In the genomic region with DNA sequence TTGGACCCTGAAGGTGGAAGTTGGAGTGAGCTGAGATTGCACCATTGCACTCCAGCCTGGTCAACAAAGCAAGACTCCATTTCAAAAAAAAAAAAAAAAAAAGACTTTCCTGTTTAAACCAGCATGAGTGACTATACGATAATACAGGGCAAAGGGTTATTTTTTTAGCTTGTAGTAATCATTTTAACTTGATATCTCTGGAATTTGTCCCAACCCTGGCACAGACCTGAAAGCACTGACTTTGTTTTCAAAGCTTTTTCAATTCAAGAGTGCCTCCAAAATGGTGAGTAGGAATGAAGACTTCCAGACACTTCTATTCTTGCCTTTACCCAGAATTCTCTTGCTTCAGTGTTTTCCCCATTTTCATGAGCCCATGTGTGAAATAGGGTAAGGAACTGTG, we compare ENCODE assay signal across 22 cellular contexts. TPM values are rescaled to one million over a fixed set of nuclear protein-coding genes. Genes with fewer than 3 reads are reported as not detected.
DNase-seq lines count a peak whose midpoint lies in the region; ATAC-seq, FAIRE-seq and TF ChIP-seq lines count a peak whose summit lies in the region.
"Had no signal": no experiment of that assay in that cellular context is flagged by ENCODE, and none has a peak within 500 bp of the region (broad histone marks: within the 10 kb centered on the region; RNA-seq: fewer than 3 reads in every experiment).

No MANE protein-coding gene starts in this region.

- CTCF ChIA-PET in MCF 10A (lab: Yijun Ruan, JAX), result interaction anchor here (0.6 kb wide), 1 partner anchor 10 kb away, joined by 4 read pairs; no protein-coding TSS in a partner anchor

- H3K27me3 ChIP-seq in breast epithelium (no peaks in the 10 kb centered on the region), astrocyte (ENCODE audit: insufficient read depth, low read length) (no peaks in the 10 kb centered on the region), thoracic aorta (replicated peaks; ENCODE audit: insufficient read depth) (no peaks in the 10 kb centered on the region)
- H3K27me3 ChIP-seq: BLaER1 had no signal

- no peak overlapping the region for H2AFZ ChIP-seq in astrocyte (ENCODE audit: low read depth, low read length)

- TF ChIP-seq CTCF in MCF 10A (IDR thresholded peaks at IDR 0.05; ENCODE audit: unreplicated experiment), result no peak
- no peak for TF ChIP-seq CTCF in breast epithelium (IDR thresholded peaks at IDR 0.05)
- no peak for TF ChIP-seq CTCF in astrocyte (IDR thresholded peaks at IDR 0.05; ENCODE audit: insufficient read depth, low read depth, low read length)
- TF ChIP-seq CTCF in thoracic aorta (IDR thresholded peaks at IDR 0.05), result no peak

- no peak overlapping the region for H3K9ac ChIP-seq in astrocyte (ENCODE audit: low read length)
- H3K9ac ChIP-seq: BLaER1 had no signal

- H3K36me3 ChIP-seq in breast epithelium (no peaks in the 10 kb centered on the region), astrocyte (ENCODE audit: insufficient read depth, low read length) (peaks cover 6% of the 10 kb centered on the region), thoracic aorta (no peaks in the 10 kb centered on the region)

- H3K4me1 ChIP-seq in breast epithelium (no peaks in the 10 kb centered on the region), astrocyte (ENCODE audit: insufficient read depth, low read length) (peaks cover 20% of the 10 kb centered on the region), thoracic aorta (ENCODE audit: control insufficient read depth in 1 of 2, low read depth in 2 of 2) (peaks cover 0 to 18% of the 10 kb centered on the region in 2 donors)
- H3K4me1 ChIP-seq: BLaER1 had no signal

- no TSS peak for BruUV-seq in MCF 10A (replicated peaks; lab: Mats Ljungman, UMichigan)

- no peaks in the 10 kb centered on the region for H4K20me1 ChIP-seq in astrocyte (ENCODE audit: insufficient read depth, low read length)

- H3K4me2 ChIP-seq in astrocyte (ENCODE audit: low read length), result no peak overlapping the region
- H3K4me2 ChIP-seq: BLaER1 had no signal

- intact Hi-C loops in MCF 10A (cut with micrococcal nuclease) (no loop called here), breast epithelium (cut with DNase I; ENCODE audit: low total_unique reads) (no loop called here)

- FAIRE-seq in astrocyte (lab: Jason Lieb, UNC), result no peak
- FAIRE-seq: GM12892, H1 had no signal

- H3K4me3 Mint-ChIP-seq in MCF 10A (ENCODE audit: unreplicated experiment) (no peak overlapping the region), astrocyte (ENCODE audit: unreplicated experiment) (no peak overlapping the region)
- H3K4me3 Mint-ChIP-seq: CD8-positive, alpha-beta memory T cell had no signal

- peaks cover 17% of the 10 kb centered on the region for H3K36me3 Mint-ChIP-seq in MCF 10A (ENCODE audit: insufficient read depth, unreplicated experiment)
- no peaks in the 10 kb centered on the region for H3K36me3 Mint-ChIP-seq in astrocyte (ENCODE audit: low read depth, unreplicated experiment)

- H3K27ac Mint-ChIP-seq in MCF 10A (ENCODE audit: low read depth, unreplicated experiment) (peak overlapping the region; percentile 44), astrocyte (ENCODE audit: unreplicated experiment) (peak overlapping the region; percentile 82)

- H3K4me3 ChIP-seq in breast epithelium (no peak overlapping the region), astrocyte (ENCODE audit: insufficient read depth, low read depth, low read length) (no peak overlapping the region), thoracic aorta (no peak overlapping the region)
- H3K4me3 ChIP-seq: BLaER1 had no signal

- no peak overlapping the region for H3K27ac ChIP-seq in breast epithelium
- no peak overlapping the region for H3K27ac ChIP-seq in astrocyte (ENCODE audit: low read depth, low read length)
- H3K27ac ChIP-seq in thoracic aorta, result peak overlapping the region; percentile 34
- H3K27ac ChIP-seq: BLaER1 had no signal

- H3K27me3 Mint-ChIP-seq in MCF 10A (ENCODE audit: insufficient read depth, unreplicated experiment) (no peaks in the 10 kb centered on the region), astrocyte (ENCODE audit: low read depth, unreplicated experiment) (no peaks in the 10 kb centered on the region)
- H3K27me3 Mint-ChIP-seq: CD8-positive, alpha-beta memory T cell had no signal

- no peaks in the 10 kb centered on the region for H3K9me3 Mint-ChIP-seq in MCF 10A (ENCODE audit: unreplicated experiment)
- peaks cover 2% of the 10 kb centered on the region for H3K9me3 Mint-ChIP-seq in astrocyte (ENCODE audit: unreplicated experiment)
- H3K9me3 Mint-ChIP-seq: CD8-positive, alpha-beta memory T cell had no signal

- POLR2A ChIA-PET in MCF 10A (lab: Yijun Ruan, JAX), result interaction anchor here (0.6 kb wide), 3 partner anchors 59 to 288 kb away, joined by 3 to 5 read pairs (median 3); no protein-coding TSS in a partner anchor

- H3K79me2 ChIP-seq in astrocyte (ENCODE audit: insufficient read depth, low read length), result no peaks in the 10 kb centered on the region

- no peak for ATAC-seq in thoracic aorta (ENCODE audit: insufficient number of reproducible peaks, low FRiP score, low read depth)
- ATAC-seq: PC-3 had no signal

- DNase-seq in MCF 10A (ENCODE audit: unreplicated experiment), result no peak
- DNase-seq in breast epithelium (ENCODE audit: low spot score in 2 of 2), result no peak
- DNase-seq in astrocyte (ENCODE audit: low read depth), result no peak
- peak; percentile 43 for DNase-seq in fibroblast of peridontal ligament (ENCODE audit: extremely low read depth)
- DNase-seq in thoracic aorta (ENCODE audit: low spot score), result no peak
- DNase-seq in stimulated activated CD4-positive, alpha-beta T cell treated with anti-CD3 and anti-CD28 coated beads, Interleukin-4, amount 100 ng/mL, for 1 hour, result no peak
- no peak for DNase-seq in D341Med (ENCODE audit: low spot score)
- DNase-seq in DMS 273 treated with DMSO at 0.1 percent for 48 hours (lab: John Stamatoyannopoulos, UW), result no peak
- DNase-seq: 8988T; CD8-positive, alpha-beta memory T cell; DND-41; GF-D8; KG1; NCI-H1048; NCI-H146; NCI-H2081; NCI-H510A; NCI-H774; PC-3 had no signal

- no peaks in the 10 kb centered on the region for H3K9me3 ChIP-seq in breast epithelium
- no peaks in the 10 kb centered on the region for H3K9me3 ChIP-seq in astrocyte (ENCODE audit: insufficient read depth, low read depth, low read length)
- H3K9me3 ChIP-seq in thoracic aorta, result no peaks in the 10 kb centered on the region
- H3K9me3 ChIP-seq: BLaER1 had no signal

- no peak for TF ChIP-seq POLR2A in breast epithelium (IDR thresholded peaks at IDR 0.05)

- H3K4me1 Mint-ChIP-seq in MCF 10A (ENCODE audit: insufficient read depth, unreplicated experiment), result peaks cover 13% of the 10 kb centered on the region
- peaks cover 16% of the 10 kb centered on the region for H3K4me1 Mint-ChIP-seq in astrocyte (ENCODE audit: low read depth, unreplicated experiment)

RNA-seq across cellular contexts. Expression of a gene that starts 4.4 kb away (rescaled TPM):
- not detected in 2 replicates for total RNA-seq in MCF 10A (2022)
- total RNA-seq in breast epithelium, result not detected
- not detected in 2 replicates for total RNA-seq in astrocyte
- not detected for total RNA-seq in thoracic aorta
- total RNA-seq: CD8-positive, alpha-beta memory T cell; H1; PC-3 had no signal

RNA-seq across cellular contexts. Expression of a gene that starts 14.7 kb away (rescaled TPM):
- total RNA-seq in MCF 10A (2022), result 27.8 and 31.3 TPM in 2 replicates
- total RNA-seq in breast epithelium, result 10 to 100 TPM; 34.4 to 48.3 (median 43.6) TPM
- 62.4 and 62.5 TPM in 2 replicates for total RNA-seq in astrocyte
- 10 to 100 TPM; 48.3 to 87.9 TPM for total RNA-seq in thoracic aorta

Comparison
In these comparisons a context has a peak if more than half of its experiments do, and no peak if none do; other contexts are left out.
1. H3K27ac ChIP-seq: peak in thoracic aorta (2 of 2); none in breast epithelium (0 of 2) and astrocyte (single experiment).